21 cellular contexts compared by ENCODE assay signal in genomic region chr3:108907194-108907593, GRCh38. TPM values are rescaled to one million over a fixed set of nuclear protein-coding genes. Genes with fewer than 3 reads are reported as not detected.
"Had no signal": no experiment of that assay in that cellular context is flagged by ENCODE, and none has a peak within 500 bp of the region (broad histone marks: within the 10 kb centered on the region; RNA-seq: fewer than 3 reads in every experiment).

No MANE protein-coding gene starts in this region.

- H3K36me3 ChIP-seq: left lung, tibial artery had no signal

- H3K27me3 ChIP-seq: body of pancreas, left lung, tibial artery had no signal

- H3K4me3 ChIP-seq: body of pancreas, left lung, tibial artery had no signal

- H3K4me1 ChIP-seq: body of pancreas, left lung, tibial artery had no signal

- DNase-seq: activated CD4-positive, alpha-beta T cell treated with anti-CD3 and anti-CD28 coated beads, Interleukin-2, amount 50 U/mL, for 1 hour; activated CD8-positive, alpha-beta memory T cell treated with anti-CD3 and anti-CD28 coated beads, Interleukin-2, amount 50 U/mL, for 4 hours; activated effector memory CD4-positive, alpha-beta T cell treated with anti-CD3 and anti-CD28 coated beads, Interleukin-2, amount 50 U/mL, for 16 hours; activated naive CD4-positive, alpha-beta T cell treated with anti-CD3 and anti-CD28 coated beads, Interleukin-2, amount 50 U/mL, for 16 hours; activated T-cell treated with anti-CD3 and anti-CD28 coated beads, Interleukin-2, amount 50 U/mL, for 72 hours; body of pancreas; effector memory CD8-positive, alpha-beta T cell; foreskin melanocyte; hypothalamus; left lung; posterior cingulate gyrus; retina; stimulated activated CD4-positive, alpha-beta T cell treated with anti-CD3 and anti-CD28 coated beads, Interleukin-12 subunit alpha, Interleukin-12 subunit beta, amount 100 ng/mL, for 4 hours; stimulated activated CD4-positive, alpha-beta T cell treated with anti-CD3 and anti-CD28 coated beads, Interleukin-1b, Interleukin-23, amount 100 ng/mL, for 48 hours; stimulated activated naive CD4-positive, alpha-beta T cell treated with Interleukin-2 at 50 U/mL for 16 hours; substantia nigra; tibial artery had no signal

- H3K9me3 ChIP-seq: body of pancreas, left lung, tibial artery had no signal

- H3K27ac ChIP-seq: body of pancreas, left lung, tibial artery had no signal

RNA-seq across cellular contexts. Expression of gene GUCA1C, which starts 46.5 kb away (rescaled TPM):
- total RNA-seq: activated T-cell treated with anti-CD3 and anti-CD28 coated beads, Interleukin-2, amount 50 U/mL, for 72 hours; dermis microvascular lymphatic vessel endothelial cell; left lung; lung microvascular endothelial cell; mesothelial cell of epicardium; natural killer cell treated with Interleukin-12 subunit alpha and Interleukin-12 subunit beta and Interleukin-15 and Interleukin-18, amount 100 ng/mL, for 72 hours had no signal
